1 cellular context compared by ENCODE assay signal in the genomic region with DNA sequence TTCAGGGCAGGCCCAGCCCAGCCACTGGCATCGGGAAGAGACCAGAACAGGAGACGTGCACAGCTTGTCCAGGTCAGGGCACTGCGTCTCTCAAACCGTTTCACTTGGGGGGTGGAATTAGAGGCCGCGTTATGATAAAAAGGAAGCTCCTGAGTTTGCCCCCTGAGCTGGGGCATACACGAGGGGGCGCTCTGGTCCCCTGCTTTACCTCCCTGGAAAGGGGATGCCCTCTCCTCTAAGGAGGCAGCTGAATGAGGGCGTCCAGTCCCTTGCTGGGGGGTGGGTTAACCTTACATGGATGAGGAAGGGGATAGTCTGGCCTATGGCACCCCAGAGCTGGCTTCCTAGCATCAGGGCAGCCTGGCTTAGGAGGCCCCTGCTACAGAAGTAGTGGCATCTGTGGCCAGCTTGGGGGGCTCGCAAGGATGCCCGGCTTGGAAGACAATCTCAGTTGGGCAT.
TF ChIP-seq lines count a peak whose summit lies in the region.

No MANE protein-coding gene starts in this region.

TF ChIP-seq in HCT116, 20 proteins besides CTCF, POLR2A, EP300 and RAD21:
- TF ChIP-seq TCF7L2 (IDR thresholded peaks at IDR 0.05; ENCODE audit: borderline replicate concordance, extremely low read depth, insufficient read depth, insufficient read length), result no peak
- no peak for TF ChIP-seq JUND (IDR thresholded peaks at IDR 0.05)
- TF ChIP-seq SIN3A (IDR thresholded peaks at IDR 0.05; ENCODE audit: low read depth), result no peak
- TF ChIP-seq, protein P1, sequence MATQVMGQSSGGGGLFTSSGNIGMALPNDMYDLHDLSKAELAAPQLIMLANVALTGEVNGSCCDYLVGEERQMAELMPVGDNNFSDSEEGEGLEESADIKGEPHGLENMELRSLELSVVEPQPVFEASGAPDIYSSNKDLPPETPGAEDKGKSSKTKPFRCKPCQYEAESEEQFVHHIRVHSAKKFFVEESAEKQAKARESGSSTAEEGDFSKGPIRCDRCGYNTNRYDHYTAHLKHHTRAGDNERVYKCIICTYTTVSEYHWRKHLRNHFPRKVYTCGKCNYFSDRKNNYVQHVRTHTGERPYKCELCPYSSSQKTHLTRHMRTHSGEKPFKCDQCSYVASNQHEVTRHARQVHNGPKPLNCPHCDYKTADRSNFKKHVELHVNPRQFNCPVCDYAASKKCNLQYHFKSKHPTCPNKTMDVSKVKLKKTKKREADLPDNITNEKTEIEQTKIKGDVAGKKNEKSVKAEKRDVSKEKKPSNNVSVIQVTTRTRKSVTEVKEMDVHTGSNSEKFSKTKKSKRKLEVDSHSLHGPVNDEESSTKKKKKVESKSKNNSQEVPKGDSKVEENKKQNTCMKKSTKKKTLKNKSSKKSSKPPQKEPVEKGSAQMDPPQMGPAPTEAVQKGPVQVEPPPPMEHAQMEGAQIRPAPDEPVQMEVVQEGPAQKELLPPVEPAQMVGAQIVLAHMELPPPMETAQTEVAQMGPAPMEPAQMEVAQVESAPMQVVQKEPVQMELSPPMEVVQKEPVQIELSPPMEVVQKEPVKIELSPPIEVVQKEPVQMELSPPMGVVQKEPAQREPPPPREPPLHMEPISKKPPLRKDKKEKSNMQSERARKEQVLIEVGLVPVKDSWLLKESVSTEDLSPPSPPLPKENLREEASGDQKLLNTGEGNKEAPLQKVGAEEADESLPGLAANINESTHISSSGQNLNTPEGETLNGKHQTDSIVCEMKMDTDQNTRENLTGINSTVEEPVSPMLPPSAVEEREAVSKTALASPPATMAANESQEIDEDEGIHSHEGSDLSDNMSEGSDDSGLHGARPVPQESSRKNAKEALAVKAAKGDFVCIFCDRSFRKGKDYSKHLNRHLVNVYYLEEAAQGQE (IDR thresholded peaks at IDR 0.05; ENCODE audit: low read depth), result no peak
- TF ChIP-seq EZH2 (IDR thresholded peaks at IDR 0.05), result no peak
- TF ChIP-seq EZH2phosphoT487 (IDR thresholded peaks at IDR 0.05; ENCODE audit: borderline replicate concordance), result no peak
- TF ChIP-seq SP1 (IDR thresholded peaks at IDR 0.05; ENCODE audit: low read depth), result no peak
- TF ChIP-seq, protein P2, sequence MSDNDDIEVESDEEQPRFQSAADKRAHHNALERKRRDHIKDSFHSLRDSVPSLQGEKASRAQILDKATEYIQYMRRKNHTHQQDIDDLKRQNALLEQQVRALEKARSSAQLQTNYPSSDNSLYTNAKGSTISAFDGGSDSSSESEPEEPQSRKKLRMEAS (IDR thresholded peaks at IDR 0.05), result no peak
- no peak for TF ChIP-seq SRF (IDR thresholded peaks at IDR 0.05; ENCODE audit: low read depth)
- no peak for TF ChIP-seq EGR1 (IDR thresholded peaks at IDR 0.05; ENCODE audit: low read depth)
TF ChIP-seq in HCT116: peak in this region for 0.
